8 cellular contexts compared by ENCODE assay signal in genomic region chr3:146469206-146470017, GRCh38. TPM values are rescaled to one million over a fixed set of nuclear protein-coding genes. Genes with fewer than 3 reads are reported as not detected.
DNase-seq lines count a peak whose midpoint lies in the region; ATAC-seq and TF ChIP-seq lines count a peak whose summit lies in the region.

PLSCR2 (minus strand) TSS chr3:146469561; CDS start chr3:146459904, 9,657 bp downstream.

- no peak within 1 kb of the TSS for H2AFZ ChIP-seq in H9 (ENCODE audit: low read length)

- peak within 1 kb of the TSS; percentile 6 for H2BK120ac ChIP-seq in H9 (ENCODE audit: low read depth, low read length, poor library complexity, severe bottlenecking)

- no peak within 1 kb of the TSS for H3T11ph ChIP-seq in H9 (ENCODE audit: low read length)

- H3K27me3 ChIP-seq in H9 (ENCODE audit: insufficient read depth, low read length): no peaks in the 10 kb centered on the region
- H3K27me3 ChIP-seq in esophagus (ENCODE audit: control insufficient read depth in 1 of 2, insufficient read depth in 2 of 2, low read length in 2 of 2): no peaks in the 10 kb centered on the region

- H3K27ac ChIP-seq in H9 (ENCODE audit: insufficient read length, low read depth, low read length) (no peak within 1 kb of the TSS), esophagus (ENCODE audit: low read depth in 2 of 2, low read length in 1 of 2) (peak within 1 kb of the TSS; percentile 81 to 85)

- peaks cover 5 to 9% of the 10 kb centered on the region in 2 experiments; a peak in 3 of 4 replicates for H3K4me1 Mint-ChIP-seq in H9
- H3K4me1 Mint-ChIP-seq in nephron: peaks cover 4% of the 10 kb centered on the region
- peaks cover 30% of the 10 kb centered on the region for H3K4me1 Mint-ChIP-seq in stimulated activated naive CD8-positive, alpha-beta T cell treated with anti-CD3 and anti-CD28 coated beads, Interleukin-15, amount 100 ng/mL, for 72 hours

- no peaks in the 10 kb centered on the region for H3K23me2 ChIP-seq in H9 (ENCODE audit: insufficient read length, low read depth, low read length, poor library complexity, severe bottlenecking)

- H3K4me3 Mint-ChIP-seq in H9: peak within 1 kb of the TSS in 1 of 2 experiments; percentile 63; a peak in 3 of 5 replicates
- peak within 1 kb of the TSS in 2 of 3 experiments; percentile 19 to 49 for H3K4me3 Mint-ChIP-seq in nephron
- peak within 1 kb of the TSS; percentile 77 to 87 for H3K4me3 Mint-ChIP-seq in stimulated activated naive CD8-positive, alpha-beta T cell treated with anti-CD3 and anti-CD28 coated beads, Interleukin-15, amount 100 ng/mL, for 72 hours

- H3K27ac Mint-ChIP-seq in H9 (peak within 1 kb of the TSS in 1 of 3 experiments; percentile 86; a peak in 2 of 7 replicates), nephron (peak within 1 kb of the TSS in 2 of 3 experiments; percentile 64 to 79)
- H3K27ac Mint-ChIP-seq in stimulated activated naive CD8-positive, alpha-beta T cell treated with anti-CD3 and anti-CD28 coated beads, Interleukin-15, amount 100 ng/mL, for 72 hours: peak within 1 kb of the TSS; percentile 89 to 93

- WGBS in H9 (ENCODE audit: extremely low coverage, insufficient read length, low lambda C conversion rate): no CpG with 5 or more reads among the region's 50 CpGs
- WGBS in esophagus, 2 donors: 6 to 12% methylated on average over 50 of the region's 50 CpGs

- no peak within 1 kb of the TSS for H2BK20ac ChIP-seq in H9 (ENCODE audit: low read depth, low read length, poor library complexity, severe bottlenecking)

- H3K36me3 Mint-ChIP-seq in H9 (ENCODE audit: insufficient read depth in 1 of 3, low read depth in 3 of 3) (no peaks in the 10 kb centered on the region), nephron (ENCODE audit: low read depth) (no peaks in the 10 kb centered on the region)

- H4K5ac ChIP-seq in H9 (ENCODE audit: insufficient read length, low read depth, low read length): no peak within 1 kb of the TSS

- H3K14ac ChIP-seq in H9 (ENCODE audit: insufficient read depth, low read length): peak within 1 kb of the TSS; percentile 68; the same call in 1 of the 2 replicates

- TF ChIP-seq CTCF in H9 (conservative IDR thresholded peaks at IDR 0.05) (no peak), nephron (IDR thresholded peaks at IDR 0.05; ENCODE audit: unreplicated experiment in 3 of 3) (no peak)

- no peak within 1 kb of the TSS; the same call in 1 of the 2 replicates for H3K4ac ChIP-seq in H9 (ENCODE audit: low read depth, low read length)

- H2BK5ac ChIP-seq in H9 (ENCODE audit: insufficient read length, low read length): no peak within 1 kb of the TSS

- no peaks in the 10 kb centered on the region for H3K9me3 Mint-ChIP-seq in H9
- no peaks in the 10 kb centered on the region for H3K9me3 Mint-ChIP-seq in nephron
- H3K9me3 Mint-ChIP-seq in stimulated activated naive CD8-positive, alpha-beta T cell treated with anti-CD3 and anti-CD28 coated beads, Interleukin-15, amount 100 ng/mL, for 72 hours: no peaks in the 10 kb centered on the region

- peak within 1 kb of the TSS; percentile 64 for H3K18ac ChIP-seq in H9 (ENCODE audit: insufficient read length, low read depth, low read length)

- no peak within 1 kb of the TSS for H4K8ac ChIP-seq in H9 (replicated peaks; ENCODE audit: insufficient read length, low read depth, low read length)

- ATAC-seq in stimulated activated naive CD8-positive, alpha-beta T cell treated with anti-CD3 and anti-CD28 coated beads, Interleukin-15, amount 100 ng/mL, for 72 hours: peak; percentile 98

- H2AK5ac ChIP-seq in H9 (ENCODE audit: insufficient read length, low read length): no peak within 1 kb of the TSS

- peak; percentile 83 for DNase-seq in H9
- peak; percentile 54 for DNase-seq in NCI-H2029 treated with DMSO at 0.1 percent for 48 hours (lab: John Stamatoyannopoulos, UW)
- peak; percentile 52 for DNase-seq in activated T-cell treated with anti-CD3 and anti-CD28 coated beads for 1 hour (ENCODE audit: low read depth)
- peak; percentile 58 to 85 for DNase-seq in stimulated activated naive CD8-positive, alpha-beta T cell treated with anti-CD3 and anti-CD28 coated beads, Interleukin-15, amount 100 ng/mL, for 72 hours
- no peak for DNase-seq in RKO (ENCODE audit: low spot score)

- no peak within 1 kb of the TSS for H2BK12ac ChIP-seq in H9 (ENCODE audit: insufficient read length, low read depth, low read length)

- H3K4me2 ChIP-seq in H9 (ENCODE audit: insufficient read depth, insufficient read length, low read length): peak within 1 kb of the TSS; percentile 1

- no peaks in the 10 kb centered on the region for H3K27me3 Mint-ChIP-seq in H9 (ENCODE audit: low read depth)
- no peaks in the 10 kb centered on the region for H3K27me3 Mint-ChIP-seq in nephron (ENCODE audit: low read depth)
- H3K27me3 Mint-ChIP-seq in stimulated activated naive CD8-positive, alpha-beta T cell treated with anti-CD3 and anti-CD28 coated beads, Interleukin-15, amount 100 ng/mL, for 72 hours: peaks cover 7% of the 10 kb centered on the region

- peak within 1 kb of the TSS; percentile 60 to 74 for H3K4me3 ChIP-seq in esophagus (ENCODE audit: low read depth in 1 of 2, low read length in 2 of 2)

- peak; percentile 39 for TF ChIP-seq POLR2A in GM10847 (IDR thresholded peaks at IDR 0.05; ENCODE audit: extremely low read depth, insufficient read length)

- H2BK15ac ChIP-seq in H9 (ENCODE audit: low read depth, low read length): no peak within 1 kb of the TSS

- H3K56ac ChIP-seq in H9 (ENCODE audit: insufficient read length, low read depth, low read length): no peak within 1 kb of the TSS

- H3K36me3 ChIP-seq in esophagus (ENCODE audit: control insufficient read depth in 2 of 2, insufficient read depth in 2 of 2, low read length in 1 of 2): no peaks in the 10 kb centered on the region

- H3K4me1 ChIP-seq in H9 (ENCODE audit: insufficient read depth, low read length): no peaks in the 10 kb centered on the region
- no peaks in the 10 kb centered on the region for H3K4me1 ChIP-seq in esophagus (ENCODE audit: control insufficient read depth in 2 of 2, insufficient read depth in 2 of 2, low read length in 1 of 2)

- no peaks in the 10 kb centered on the region for H3K79me1 ChIP-seq in H9 (ENCODE audit: insufficient read depth, low read depth, low read length, poor library complexity, severe bottlenecking)

- H3K79me2 ChIP-seq in H9 (ENCODE audit: insufficient read depth, low read length): no peaks in the 10 kb centered on the region

- H3K9ac ChIP-seq in H9 (ENCODE audit: extremely low read depth, insufficient read length, low read length): no peak within 1 kb of the TSS

- H3K9me3 ChIP-seq in H9 (ENCODE audit: control insufficient read depth, low read depth, low read length) (no peaks in the 10 kb centered on the region), esophagus (ENCODE audit: control insufficient read depth in 2 of 2, insufficient read depth in 1 of 2, low read depth in 1 of 2, low read length in 1 of 2) (no peaks in the 10 kb centered on the region)

- H4K91ac ChIP-seq in H9 (ENCODE audit: insufficient read length, low read depth, low read length): no peak within 1 kb of the TSS

- H4K20me1 ChIP-seq in H9 (ENCODE audit: control insufficient read depth, insufficient read depth, insufficient read length): no peaks in the 10 kb centered on the region

- H3K23ac ChIP-seq in H9 (ENCODE audit: insufficient read length, low read depth, low read length): no peak within 1 kb of the TSS

RNA-seq across cellular contexts. Expression of gene PLSCR2, which starts in this region (rescaled TPM):
- not detected in 2 replicates for total RNA-seq in H9 (2021)
- not detected for polyA plus RNA-seq in esophagus

Comparison
In these comparisons a context has a peak if more than half of its experiments do, and no peak if none do; other contexts are left out.
1. Peak in DNase-seq and H3K4me2 ChIP-seq in H9; RNA of the gene not detected or under 1 TPM.